Comparison of ENCODE assay signal across 17 cellular contexts in genomic region chr15:67720556-67721175, GRCh38.
DNase-seq lines count a peak whose midpoint lies in the region; ATAC-seq and TF ChIP-seq lines count a peak whose summit lies in the region.
"Had no signal": no experiment of that assay in that cellular context is flagged by ENCODE, and none has a peak within 500 bp of the region (broad histone marks: within the 10 kb centered on the region; RNA-seq: fewer than 3 reads in every experiment).

No MANE protein-coding gene starts in this region.

- H3K4me1 ChIP-seq in right atrium auricular region (no peaks in the 10 kb centered on the region), PC-3 (ENCODE audit: insufficient read depth, low read length) (no peaks in the 10 kb centered on the region)

- intact Hi-C loops in activated B cell treated with CpG ODN at 0.5 μM for 24 hours (cut with micrococcal nuclease) (no loop called here), PC-3 (cut with micrococcal nuclease) (no loop called here)

- TF ChIP-seq CTCF in activated B cell treated with CpG ODN at 0.5 μM for 24 hours (IDR thresholded peaks at IDR 0.05) (no peak), right atrium auricular region (IDR thresholded peaks at IDR 0.05) (no peak), PC-3 (conservative IDR thresholded peaks at IDR 0.05; ENCODE audit: low read depth, low read length) (no peak)

- H3K4me2 ChIP-seq in PC-3 (ENCODE audit: low read length) = no peak overlapping the region

- no peaks in the 10 kb centered on the region for H3K27me3 ChIP-seq in right atrium auricular region
- H3K27me3 ChIP-seq in PC-3 (ENCODE audit: low read length) = no peaks in the 10 kb centered on the region

- H3K9me3 Mint-ChIP-seq in activated B cell treated with CpG ODN at 0.5 μM for 24 hours = no peaks in the 10 kb centered on the region
- H3K9me3 Mint-ChIP-seq: CD4-positive, alpha-beta memory T cell had no signal

- no peak overlapping the region for H3K9ac ChIP-seq in PC-3 (ENCODE audit: low read length)

- no TSS peak for BruUV-seq in PC-3 (replicated peaks; lab: Mats Ljungman, UMichigan)

- H3K27me3 Mint-ChIP-seq in activated B cell treated with CpG ODN at 0.5 μM for 24 hours = no peaks in the 10 kb centered on the region
- H3K27me3 Mint-ChIP-seq: CD4-positive, alpha-beta memory T cell had no signal

- no peaks in the 10 kb centered on the region for H3K36me3 ChIP-seq in right atrium auricular region
- H3K36me3 ChIP-seq in PC-3 (ENCODE audit: low read depth, low read length) = no peaks in the 10 kb centered on the region

- ATAC-seq in activated B cell treated with CpG ODN at 0.5 μM for 24 hours (ENCODE audit: low read depth) (peak; percentile 54), GM21390 (IDR thresholded peaks at IDR 0.05; ENCODE audit: unreplicated experiment) (no peak), PC-3 (no peak)

- no peaks in the 10 kb centered on the region for H3K9me2 ChIP-seq in PC-3 (replicated peaks; ENCODE audit: low read length)

- H3K4me1 Mint-ChIP-seq in activated B cell treated with CpG ODN at 0.5 μM for 24 hours = peaks cover 6% of the 10 kb centered on the region

- DNase-seq in NCI-H748 (lab: John Stamatoyannopoulos, UW; ENCODE audit: unreplicated experiment) = peak; percentile 54
- no peak for DNase-seq in NCI-H748 treated with DMSO at 0.1 percent for 48 hours (lab: John Stamatoyannopoulos, UW)
- DNase-seq in NCI-H526 treated with DMSO at 0.1 percent for 48 hours (lab: John Stamatoyannopoulos, UW) = peak; percentile 82
- no peak for DNase-seq in activated B cell treated with CpG ODN at 0.5 μM for 24 hours
- no peak for DNase-seq in right atrium auricular region (ENCODE audit: low spot score)
- no peak for DNase-seq in NCI-H2196 treated with DMSO at 0.1 percent for 48 hours (lab: John Stamatoyannopoulos, UW; ENCODE audit: unreplicated experiment)
- no peak for DNase-seq in PC-3
- DNase-seq: activated effector memory CD4-positive, alpha-beta T cell treated with Interleukin-2 at 50 U/mL for 16 hours; aorta; CD4-positive, alpha-beta memory T cell; glutamatergic neuron; kidney; NCI-H1092 treated with DMSO at 0.1 percent for 48 hours; posterior cingulate gyrus; substantia nigra had no signal

- H3K79me2 ChIP-seq in PC-3 (ENCODE audit: low read length) = no peaks in the 10 kb centered on the region

- CTCF ChIA-PET in activated B cell treated with CpG ODN at 0.5 μM for 24 hours (lab: Charles Lee) = no interaction called here
- CTCF ChIA-PET in PC-3 (lab: Charles Lee) = no interaction called here

- H2AFZ ChIP-seq in PC-3 (ENCODE audit: low read length) = no peak overlapping the region

- H3K27ac ChIP-seq in right atrium auricular region (no peak overlapping the region), PC-3 (ENCODE audit: low read length) (no peak overlapping the region)
- H3K27ac ChIP-seq: coronary artery had no signal

- no peaks in the 10 kb centered on the region for H4K20me1 ChIP-seq in PC-3 (ENCODE audit: low read length)

- H3K4me3 ChIP-seq in right atrium auricular region (no peak overlapping the region), PC-3 (ENCODE audit: low read length) (no peak overlapping the region)
- H3K4me3 ChIP-seq: coronary artery had no signal

- peaks cover 8% of the 10 kb centered on the region for H3K36me3 Mint-ChIP-seq in activated B cell treated with CpG ODN at 0.5 μM for 24 hours (ENCODE audit: low read depth)

- no peak overlapping the region for H3K27ac Mint-ChIP-seq in activated B cell treated with CpG ODN at 0.5 μM for 24 hours
- H3K27ac Mint-ChIP-seq: CD4-positive, alpha-beta memory T cell had no signal

- POLR2A ChIA-PET in activated B cell treated with CpG ODN at 0.5 μM for 24 hours (lab: Charles Lee) (interaction anchor here (0.6 to 0.8 kb wide), 2 partner anchors 200 to 504 kb away, joined by 4 read pairs; partner anchors contain the start of gene C15orf61), PC-3 (lab: Charles Lee; ENCODE audit: unreplicated experiment) (no interaction called here)

- no peaks in the 10 kb centered on the region for H3F3A ChIP-seq in PC-3 (ENCODE audit: low read length, unreplicated experiment)

- H3K9me3 ChIP-seq in right atrium auricular region = no peaks in the 10 kb centered on the region
- no peaks in the 10 kb centered on the region for H3K9me3 ChIP-seq in PC-3 (ENCODE audit: low read length)

- no peak overlapping the region for H3K4me3 Mint-ChIP-seq in activated B cell treated with CpG ODN at 0.5 μM for 24 hours
- H3K4me3 Mint-ChIP-seq: CD4-positive, alpha-beta memory T cell had no signal

Comparison
In these comparisons a context has a peak if more than half of its experiments do, and no peak if none do; other contexts are left out.
1. DNase-seq: peak in NCI-H748 (single experiment) and NCI-H526 treated with DMSO at 0.1 percent for 48 hours (single experiment); none in NCI-H748 treated with DMSO at 0.1 percent for 48 hours (single experiment), activated B cell treated with CpG ODN at 0.5 μM for 24 hours (single experiment), right atrium auricular region (single experiment), NCI-H2196 treated with DMSO at 0.1 percent for 48 hours (single experiment) and PC-3 (single experiment).